ENCODE assay signal across 23 cellular contexts in genomic region chrX:149682956-149683947, GRCh38. TPM values are rescaled to one million over a fixed set of nuclear protein-coding genes. Genes with fewer than 3 reads are reported as not detected.
"Had no signal": no experiment of that assay in that cellular context is flagged by ENCODE, and none has a peak within 500 bp of the region (broad histone marks: within the 10 kb centered on the region; RNA-seq: fewer than 3 reads in every experiment).

No MANE protein-coding gene starts in this region.

- H3K4me1 ChIP-seq: left lung, suprapubic skin, transverse colon had no signal

- H3K9me3 ChIP-seq: left lung, suprapubic skin, transverse colon had no signal

- DNase-seq: activated B cell treated with CpG ODN at 0.5 μM for 24 hours; activated CD4-positive, alpha-beta memory T cell treated with anti-CD3 and anti-CD28 coated beads for 36 hours; activated CD4-positive, alpha-beta T cell treated with anti-CD3 and anti-CD28 coated beads for 4 hours; activated naive CD4-positive, alpha-beta T cell; activated naive CD8-positive, alpha-beta T cell treated with anti-CD3 and anti-CD28 coated beads for 36 hours; amniotic stem cell; effector memory CD8-positive, alpha-beta T cell; foreskin fibroblast; hippocampal formation; kidney; left lung; midbrain; nucleus accumbens; posterior cingulate gyrus; retina; stimulated activated CD4-positive, alpha-beta T cell treated with anti-CD3 and anti-CD28 coated beads, Interleukin-2, amount 100 ng/mL, for 48 hours; transverse colon had no signal

- H3K27me3 ChIP-seq: cardiac muscle cell, left lung, suprapubic skin, transverse colon had no signal

- H3K27ac ChIP-seq: cardiac muscle cell, left lung, suprapubic skin, transverse colon had no signal

- H3K4me3 ChIP-seq: cardiac muscle cell, left lung, suprapubic skin, transverse colon had no signal

- H3K36me3 ChIP-seq: cardiac muscle cell, left lung, suprapubic skin, transverse colon had no signal

RNA-seq across cellular contexts. Expression of gene MAGEA11, which starts 28.6 kb away (rescaled TPM):
- total RNA-seq: activated B cell treated with CpG ODN at 0.5 μM for 24 hours; activated CD4-positive, alpha-beta memory T cell treated with anti-CD3 and anti-CD28 coated beads for 36 hours; activated naive CD8-positive, alpha-beta T cell treated with anti-CD3 and anti-CD28 coated beads for 36 hours; cardiac muscle cell; chondrocyte; dermis microvascular lymphatic vessel endothelial cell; glomerular endothelial cell; kidney; left lung; lung microvascular endothelial cell; transverse colon had no signal
- polyA plus RNA-seq: cardiac muscle cell had no signal
